ENCODE assay signal across 8 cellular contexts in the genomic region with DNA sequence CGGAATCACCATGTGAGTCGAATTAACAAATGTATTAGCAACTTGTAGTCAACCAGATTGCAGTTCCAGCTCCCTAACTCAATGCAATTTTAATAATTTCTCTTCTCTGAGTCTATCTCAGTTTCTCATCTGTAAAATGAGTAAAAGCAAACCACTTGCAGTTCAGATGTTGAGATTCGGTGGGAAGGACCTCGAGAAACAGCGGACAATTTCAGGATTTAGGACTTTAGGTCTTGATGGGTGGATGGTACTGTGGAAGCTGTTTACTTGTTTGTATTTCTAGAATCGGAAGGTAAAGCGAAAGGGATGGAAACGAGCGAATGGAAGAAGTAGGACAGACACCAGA. TPM values are rescaled to one million over a fixed set of nuclear protein-coding genes. Genes with fewer than 3 reads are reported as not detected.
DNase-seq lines count a peak whose midpoint lies in the region; ATAC-seq and TF ChIP-seq lines count a peak whose summit lies in the region.

No MANE protein-coding gene starts in this region.

- ATAC-seq in HG03342 (IDR thresholded peaks at IDR 0.05; ENCODE audit: unreplicated experiment): peak; percentile 8
- ATAC-seq in naive B cell (ENCODE audit: low read depth in 2 of 2): no peak

- H3K9me3 Mint-ChIP-seq in MCF 10A (ENCODE audit: unreplicated experiment) (no peaks in the 10 kb centered on the region), naive B cell (no peaks in the 10 kb centered on the region)

- DNase-seq in NCI-H2029 treated with DMSO at 0.1 percent for 48 hours (lab: John Stamatoyannopoulos, UW) (peak; percentile 38), NCI-H2029 (lab: John Stamatoyannopoulos, UW) (no peak), MCF 10A (ENCODE audit: unreplicated experiment) (no peak), naive B cell (no peak), GM10266 (ENCODE audit: extremely low spot score) (no peak), HCEC 1CT (no peak), NCI-H128 (lab: John Stamatoyannopoulos, UW; ENCODE audit: unreplicated experiment) (no peak)

- H3K4me1 Mint-ChIP-seq in MCF 10A (ENCODE audit: insufficient read depth, unreplicated experiment) (peaks cover 8% of the 10 kb centered on the region), naive B cell (peaks cover 5 to 12% (median 9%) of the 10 kb centered on the region in 3 donors)

- intact Hi-C loops in MCF 10A (cut with micrococcal nuclease): loop anchor here (1.0 kb wide), 1 partner anchor 157 kb away; no protein-coding TSS in a partner anchor

- peaks cover 6% of the 10 kb centered on the region for H3K36me3 Mint-ChIP-seq in MCF 10A (ENCODE audit: insufficient read depth, unreplicated experiment)
- no peaks in the 10 kb centered on the region for H3K36me3 Mint-ChIP-seq in naive B cell

- H3K4me3 Mint-ChIP-seq in MCF 10A (ENCODE audit: unreplicated experiment): peak overlapping the region; percentile 72
- H3K4me3 Mint-ChIP-seq in naive B cell: peak overlapping the region; percentile 79 to 95 (median 91)

- no peaks in the 10 kb centered on the region for H3K27me3 Mint-ChIP-seq in MCF 10A (ENCODE audit: insufficient read depth, unreplicated experiment)
- H3K27me3 Mint-ChIP-seq in naive B cell: peaks cover 12 to 28% (median 19%) of the 10 kb centered on the region in 3 donors

- POLR2A ChIA-PET in MCF 10A (lab: Yijun Ruan, JAX): interaction anchor here (0.7 to 2.9 kb wide), 19 partner anchors 10 to 1133 kb away, joined by 3 to 50 read pairs (median 4); a partner anchor contains a TSS

- H3K27ac Mint-ChIP-seq in MCF 10A (ENCODE audit: low read depth, unreplicated experiment): peak overlapping the region; percentile 100
- peak overlapping the region; percentile 99 to 100 (median 100) for H3K27ac Mint-ChIP-seq in naive B cell

- no TSS peak for BruUV-seq in MCF 10A (replicated peaks; lab: Mats Ljungman, UMichigan)

- CTCF ChIA-PET in MCF 10A (lab: Yijun Ruan, JAX): interaction anchor here (0.5 to 1.8 kb wide), 8 partner anchors 31 to 1410 kb away, joined by 3 to 12 read pairs (median 3); a partner anchor contains a TSS

- TF ChIP-seq CTCF in MCF 10A (IDR thresholded peaks at IDR 0.05; ENCODE audit: unreplicated experiment): no peak
- no peak for TF ChIP-seq CTCF in GM10266 (IDR thresholded peaks at IDR 0.05; ENCODE audit: control insufficient read depth, insufficient read depth, low read depth, missing control alignments)

RNA-seq across cellular contexts. Expression of a gene that starts 0.5 kb away (rescaled TPM):
- 20.9 and 23.9 TPM in 2 replicates for total RNA-seq in MCF 10A (2022)
- polyA plus RNA-seq in naive B cell (ENCODE audit: low read depth in 6 of 6): 1 to 10 TPM in 3 of 6 donors, under 1 TPM in 2, not detected in 1; 0.29 to 3.2 (median 1.3) TPM

RNA-seq across cellular contexts. Expression of a gene that starts 31.2 kb away (rescaled TPM):
- total RNA-seq in MCF 10A (2022): 0.37 and 0.54 TPM in 2 replicates
- polyA plus RNA-seq in naive B cell (ENCODE audit: low read depth in 6 of 6): 1 to 10 TPM in 2 of 6 donors, under 1 TPM in 4; 0.31 to 1.3 (median 0.84) TPM
